26 cellular contexts compared by ENCODE assay signal in genomic region chr14:67473290-67474082, GRCh38.
"Had no signal": no experiment of that assay in that cellular context is flagged by ENCODE, and none has a peak within 500 bp of the region (broad histone marks: within the 10 kb centered on the region; RNA-seq: fewer than 3 reads in every experiment).

No MANE protein-coding gene starts in this region.

- H3K36me3 ChIP-seq: breast epithelium had no signal

- H3K9ac ChIP-seq: KMS-11 had no signal

- H3K27me3 ChIP-seq: adrenal gland, body of pancreas, breast epithelium had no signal

- H3K4me3 ChIP-seq: adrenal gland, body of pancreas, breast epithelium had no signal

- H3K27ac Mint-ChIP-seq: activated CD4-positive, alpha-beta T cell treated with anti-CD3 and anti-CD28 coated beads for 36 hours; activated CD4-positive, alpha-beta T cell treated with anti-CD3 and anti-CD28 coated beads, Interleukin-2, amount 10 ng/mL, durations not matched to agents 7 days and 5 days; activated CD8-positive, alpha-beta T cell treated with anti-CD3 and anti-CD28 coated beads, Interleukin-2, amount 10 ng/mL, durations not matched to agents 7 days and 5 days; activated naive CD4-positive, alpha-beta T cell treated with anti-CD3 and anti-CD28 coated beads for 36 hours; activated T-cell treated with anti-CD3 and anti-CD28 coated beads, Interleukin-2, amount 50 U/mL, for 24 hours had no signal

- H3K27ac ChIP-seq: adrenal gland, body of pancreas, breast epithelium, KMS-11 had no signal

- H3K4me2 ChIP-seq: KMS-11 had no signal

- H3K27me3 Mint-ChIP-seq: activated CD4-positive, alpha-beta T cell treated with anti-CD3 and anti-CD28 coated beads for 36 hours; activated CD4-positive, alpha-beta T cell treated with anti-CD3 and anti-CD28 coated beads, Interleukin-2, amount 10 ng/mL, durations not matched to agents 7 days and 5 days; activated T-cell treated with anti-CD3 and anti-CD28 coated beads, Interleukin-2, amount 50 U/mL, for 24 hours had no signal

- FAIRE-seq: astrocyte had no signal

- ATAC-seq: activated CD4-positive, alpha-beta T cell treated with anti-CD3 and anti-CD28 coated beads for 36 hours; activated CD4-positive, CD25-positive, alpha-beta regulatory T cell treated with anti-CD3 and anti-CD28 coated beads, Interleukin-2, amount 50 U/mL, for 24 hours; activated CD8-positive, alpha-beta T cell treated with anti-CD3 and anti-CD28 coated beads, Interleukin-2, amount 10 ng/mL, durations not matched to agents 7 days and 5 days; activated naive CD4-positive, alpha-beta T cell treated with anti-CD3 and anti-CD28 coated beads, Interleukin-2, amount 50 U/mL, for 72 hours; body of pancreas; Panc1; SK-N-SH treated with all-trans-retinoic acid at 6 μM for 48 hours had no signal

- H3K9me3 ChIP-seq: adrenal gland, body of pancreas, breast epithelium had no signal

- H3K4me1 ChIP-seq: adrenal gland, body of pancreas, breast epithelium had no signal

- H3K4me3 Mint-ChIP-seq: activated CD4-positive, alpha-beta T cell treated with anti-CD3 and anti-CD28 coated beads for 36 hours; activated CD4-positive, alpha-beta T cell treated with anti-CD3 and anti-CD28 coated beads, Interleukin-2, amount 10 ng/mL, durations not matched to agents 7 days and 5 days; activated CD8-positive, alpha-beta T cell treated with anti-CD3 and anti-CD28 coated beads, Interleukin-2, amount 10 ng/mL, durations not matched to agents 7 days and 5 days; activated naive CD4-positive, alpha-beta T cell treated with anti-CD3 and anti-CD28 coated beads for 36 hours; activated T-cell treated with anti-CD3 and anti-CD28 coated beads, Interleukin-2, amount 50 U/mL, for 24 hours had no signal

- H3K9me3 Mint-ChIP-seq: activated CD4-positive, alpha-beta T cell treated with anti-CD3 and anti-CD28 coated beads, Interleukin-2, amount 10 ng/mL, durations not matched to agents 7 days and 5 days; activated naive CD4-positive, alpha-beta T cell treated with anti-CD3 and anti-CD28 coated beads for 36 hours; activated naive CD4-positive, alpha-beta T cell treated with anti-CD3 and anti-CD28 coated beads, Interleukin-2, amount 50 U/mL, for 72 hours; activated T-cell treated with anti-CD3 and anti-CD28 coated beads, Interleukin-2, amount 50 U/mL, for 24 hours had no signal

- DNase-seq: activated CD4-positive, alpha-beta T cell treated with anti-CD3 and anti-CD28 coated beads for 36 hours; activated CD4-positive, alpha-beta T cell treated with anti-CD3 and anti-CD28 coated beads, Interleukin-2, amount 10 ng/mL, durations not matched to agents 7 days and 5 days; activated CD4-positive, alpha-beta T cell treated with anti-CD3 and anti-CD28 coated beads, Interleukin-2, amount 50 U/mL, for 48 hours; activated CD8-positive, alpha-beta T cell treated with anti-CD3 and anti-CD28 coated beads, Interleukin-2, amount 10 ng/mL, durations not matched to agents 7 days and 5 days; activated gamma-delta T cell treated with Interleukin-2 at 50 U/mL for 16 hours; activated naive CD4-positive, alpha-beta T cell treated with anti-CD3 and anti-CD28 coated beads for 36 hours; activated T-cell treated with anti-CD3 and anti-CD28 coated beads, Interleukin-2, amount 50 U/mL, for 24 hours; adrenal gland; body of pancreas; NCI-H1092 treated with DMSO at 0.1 percent for 48 hours; NCI-H1417; NCI-H146; NCI-H187; NCI-H2029 treated with DMSO at 0.1 percent for 48 hours; NCI-H226; NCI-H446 treated with DMSO at 0.1 percent for 48 hours; NCI-H524 treated with DMSO at 0.1 percent for 48 hours; SHP77 treated with DMSO at 0.1 percent for 48 hours; T1000 had no signal
